Comparison of ENCODE assay signal across 9 cellular contexts in genomic region chr7:121366852-121367431, GRCh38. TPM values are rescaled to one million over a fixed set of nuclear protein-coding genes. Genes with fewer than 3 reads are reported as not detected.
DNase-seq lines count a peak whose midpoint lies in the region; ATAC-seq and TF ChIP-seq lines count a peak whose summit lies in the region.
"Had no signal": no experiment of that assay in that cellular context is flagged by ENCODE, and none has a peak within 500 bp of the region (broad histone marks: within the 10 kb centered on the region; RNA-seq: fewer than 3 reads in every experiment).

No MANE protein-coding gene starts in this region.

- no peaks in the 10 kb centered on the region for H3K9me3 ChIP-seq in BLaER1 treated with 17β-estradiol and CSF1 and Interleukin-3, amounts not matched to agents 10 nM and 100 nM (replicated peaks in 1 of 11)

- ATAC-seq in sciatic nerve (no peak), HG02763 (IDR thresholded peaks at IDR 0.05; ENCODE audit: unreplicated experiment) (no peak)
- ATAC-seq: naive thymus-derived CD8-positive, alpha-beta T cell had no signal

- DNase-seq in NCI-H446 (lab: John Stamatoyannopoulos, UW) (peak; percentile 22 to 33), cardiac fibroblast (ENCODE audit: low read depth in 2 of 2) (peak; percentile 71 to 75), medulla oblongata (ENCODE audit: extremely low spot score) (peak; percentile 51), sciatic nerve (ENCODE audit: low spot score) (no peak), 8988T (no peak)

- peaks cover 6 to 41% (median 32%) of the 10 kb centered on the region in 11 experiments for H3K36me3 ChIP-seq in BLaER1 treated with 17β-estradiol and CSF1 and Interleukin-3, amounts not matched to agents 10 nM and 100 nM

- H3K27ac ChIP-seq in BLaER1 treated with 17β-estradiol and CSF1 and Interleukin-3, amounts not matched to agents 10 nM and 100 nM = peak overlapping the region in 5 of 11 experiments; percentile 9 to 74 (median 31); a peak in 2 of 22 replicates

- no peaks in the 10 kb centered on the region for H3K27me3 ChIP-seq in BLaER1 treated with 17β-estradiol and CSF1 and Interleukin-3, amounts not matched to agents 10 nM and 100 nM

- intact Hi-C loops in sciatic nerve (cut with DNase I) = loop anchor here (2.0 kb wide), 1 partner anchor 184 kb away; no protein-coding TSS in a partner anchor

- H3K4me2 ChIP-seq in BLaER1 treated with 17β-estradiol and CSF1 and Interleukin-3, amounts not matched to agents 10 nM and 100 nM = peak overlapping the region in 7 of 11 experiments; percentile 75 to 95 (median 88); a peak in 10 of 22 replicates

- TF ChIP-seq CTCF in GM12873 (IDR thresholded peaks at IDR 0.05; ENCODE audit: insufficient read depth, low read depth, low read length, missing control alignments) (peak; percentile 60), cardiac fibroblast (IDR thresholded peaks at IDR 0.05; ENCODE audit: low read depth, low read length) (peak; percentile 63)

- H3K4me1 ChIP-seq in BLaER1 treated with 17β-estradiol and CSF1 and Interleukin-3, amounts not matched to agents 10 nM and 100 nM = peaks cover 49 to 76% (median 59%) of the 10 kb centered on the region in 10 experiments

- peaks cover 0 to 33% (median 0%) of the 10 kb centered on the region in 11 experiments; a peak in 4 of 22 replicates for H4K20me1 ChIP-seq in BLaER1 treated with 17β-estradiol and CSF1 and Interleukin-3, amounts not matched to agents 10 nM and 100 nM

- H3K4me3 ChIP-seq in BLaER1 treated with 17β-estradiol and CSF1 and Interleukin-3, amounts not matched to agents 10 nM and 100 nM = peak overlapping the region in 3 of 10 experiments; percentile 54 to 64 (median 62); a peak in 3 of 20 replicates
- H3K4me3 ChIP-seq in cardiac fibroblast (replicated peaks in 1 of 2; ENCODE audit: low read depth in 2 of 2, low read length in 2 of 2) = no peak overlapping the region

- H3K9ac ChIP-seq in BLaER1 treated with 17β-estradiol and CSF1 and Interleukin-3, amounts not matched to agents 10 nM and 100 nM = peak overlapping the region in 2 of 11 experiments; percentile 72 to 76; a peak in 5 of 22 replicates

RNA-seq across cellular contexts. Expression of gene FAM3C, which starts 29.2 kb away (rescaled TPM):
- 56.2 TPM for total RNA-seq in sciatic nerve

RNA-seq across cellular contexts. Expression of gene WNT16, which starts 38.1 kb away (rescaled TPM):
- total RNA-seq in sciatic nerve = not detected

Comparison
In these comparisons a context has a peak if more than half of its experiments do, and no peak if none do; other contexts are left out.
1. DNase-seq: peak in NCI-H446 (2 of 2), cardiac fibroblast (2 of 2) and medulla oblongata (single experiment); none in sciatic nerve (single experiment) and 8988T (single experiment).